ENCODE assay signal across 28 cellular contexts in the genomic region with DNA sequence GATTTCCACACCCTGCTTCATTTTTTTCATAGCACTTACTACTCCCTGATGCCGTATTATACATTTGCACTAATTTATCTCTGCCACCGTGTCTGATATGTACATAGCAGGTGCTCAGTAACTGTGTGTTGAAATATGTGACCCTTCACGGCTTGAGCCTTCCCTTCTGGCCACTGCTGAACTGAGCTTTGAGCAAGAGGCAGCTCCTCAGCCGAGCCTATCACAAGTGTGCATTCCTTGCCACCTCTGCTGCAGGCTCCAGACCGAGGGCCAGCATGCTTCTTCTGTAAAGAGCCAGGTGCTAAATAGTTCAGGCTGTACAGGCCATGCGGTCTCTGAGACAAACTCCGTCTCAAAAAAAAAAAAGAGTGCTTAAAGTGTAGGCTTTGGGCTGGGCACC. TPM values are rescaled to one million over a fixed set of nuclear protein-coding genes. Genes with fewer than 3 reads are reported as not detected.
DNase-seq lines count a peak whose midpoint lies in the region; ATAC-seq and TF ChIP-seq lines count a peak whose summit lies in the region.
"Had no signal": no experiment of that assay in that cellular context is flagged by ENCODE, and none has a peak within 500 bp of the region (broad histone marks: within the 10 kb centered on the region; RNA-seq: fewer than 3 reads in every experiment).

No MANE protein-coding gene starts in this region.

- H3K4me1 Mint-ChIP-seq in activated T-helper 1 cell treated with anti-CD3 and anti-CD28 coated beads, Interleukin-12 subunit alpha, Interleukin-12 subunit beta, Interleukin-2, Interleukin-4 antibody, amounts not matched to agents 30 ng/mL and 10 ng/mL and 1 ng/mL, durations not matched to agents 14 hours and 24 hours and 36 hours (ENCODE audit: low read depth): peaks cover 18% of the 10 kb centered on the region
- H3K4me1 Mint-ChIP-seq in nephron (peaks cover 55% of the 10 kb centered on the region), type B pancreatic cell (ENCODE audit: unreplicated experiment) (peaks cover 17% of the 10 kb centered on the region)

- H3K27me3 Mint-ChIP-seq in activated T-helper 1 cell treated with anti-CD3 and anti-CD28 coated beads, Interleukin-12 subunit alpha, Interleukin-12 subunit beta, Interleukin-2, Interleukin-4 antibody, amounts not matched to agents 30 ng/mL and 10 ng/mL and 1 ng/mL, durations not matched to agents 14 hours and 24 hours and 36 hours (ENCODE audit: insufficient read depth): no peaks in the 10 kb centered on the region
- H3K27me3 Mint-ChIP-seq in nephron (ENCODE audit: low read depth) (no peaks in the 10 kb centered on the region), type B pancreatic cell (no peaks in the 10 kb centered on the region)
- H3K27me3 Mint-ChIP-seq: naive thymus-derived CD4-positive, alpha-beta T cell; T-helper 17 cell had no signal

- peak; percentile 12 for ATAC-seq in left ventricle myocardium superior
- no peak for ATAC-seq in HG03342 (IDR thresholded peaks at IDR 0.05; ENCODE audit: unreplicated experiment)
- ATAC-seq in HG02678 (IDR thresholded peaks at IDR 0.05; ENCODE audit: unreplicated experiment): no peak
- ATAC-seq: activated T-cell treated with anti-CD3 and anti-CD28 coated beads, Interleukin-2, amount 50 U/mL, for 72 hours; body of pancreas; gastroesophageal sphincter; HepG2; naive thymus-derived CD4-positive, alpha-beta T cell; PC-3; SK-N-SH treated with all-trans-retinoic acid at 6 μM for 48 hours; T-helper 17 cell had no signal

- H3K36me3 Mint-ChIP-seq in activated T-helper 1 cell treated with anti-CD3 and anti-CD28 coated beads, Interleukin-12 subunit alpha, Interleukin-12 subunit beta, Interleukin-2, Interleukin-4 antibody, amounts not matched to agents 30 ng/mL and 10 ng/mL and 1 ng/mL, durations not matched to agents 14 hours and 24 hours and 36 hours (ENCODE audit: low read depth): peaks cover 16% of the 10 kb centered on the region
- H3K36me3 Mint-ChIP-seq in nephron (ENCODE audit: low read depth): peaks cover 8% of the 10 kb centered on the region
- H3K36me3 Mint-ChIP-seq in type B pancreatic cell: peaks cover 3% of the 10 kb centered on the region

- TF ChIP-seq CTCF in nephron (IDR thresholded peaks at IDR 0.05; ENCODE audit: unreplicated experiment in 3 of 3): no peak
- TF ChIP-seq CTCF in type B pancreatic cell (conservative IDR thresholded peaks at IDR 0.05): no peak

- H3K9me3 Mint-ChIP-seq in activated T-helper 1 cell treated with anti-CD3 and anti-CD28 coated beads, Interleukin-12 subunit alpha, Interleukin-12 subunit beta, Interleukin-2, Interleukin-4 antibody, amounts not matched to agents 30 ng/mL and 10 ng/mL and 1 ng/mL, durations not matched to agents 14 hours and 24 hours and 36 hours: no peaks in the 10 kb centered on the region
- H3K9me3 Mint-ChIP-seq in nephron: no peaks in the 10 kb centered on the region
- no peaks in the 10 kb centered on the region for H3K9me3 Mint-ChIP-seq in type B pancreatic cell
- H3K9me3 Mint-ChIP-seq: activated T-cell treated with anti-CD3 and anti-CD28 coated beads, Interleukin-2, amount 50 U/mL, for 72 hours had no signal

- no peak for DNase-seq in activated T-helper 1 cell treated with anti-CD3 and anti-CD28 coated beads, Interleukin-12 subunit alpha, Interleukin-12 subunit beta, Interleukin-2, Interleukin-4 antibody, amounts not matched to agents 30 ng/mL and 10 ng/mL and 1 ng/mL, durations not matched to agents 14 hours and 24 hours and 36 hours (ENCODE audit: low spot score)
- DNase-seq in left ventricle myocardium superior (no peak), type B pancreatic cell (ENCODE audit: extremely low spot score, unreplicated experiment) (no peak), COLO829 (ENCODE audit: low spot score) (no peak)
- DNase-seq: activated CD4-positive, alpha-beta T cell treated with anti-CD3 and anti-CD28 coated beads, Interleukin-2, amount 50 U/mL, for 4 hours; activated naive CD4-positive, alpha-beta T cell treated with Interleukin-2 at 50 U/mL for 16 hours; activated T-cell treated with anti-CD3 and anti-CD28 coated beads, Interleukin-2, amount 50 U/mL, for 72 hours; adrenal gland; body of pancreas; COR-L47; hypothalamus; naive thymus-derived CD4-positive, alpha-beta T cell; NCI-H2029; NCI-H524 treated with DMSO at 0.1 percent for 48 hours; PC-3; stimulated activated naive CD4-positive, alpha-beta T cell; T-helper 17 cell; testis had no signal

- H3K27ac Mint-ChIP-seq in activated T-helper 1 cell treated with anti-CD3 and anti-CD28 coated beads, Interleukin-12 subunit alpha, Interleukin-12 subunit beta, Interleukin-2, Interleukin-4 antibody, amounts not matched to agents 30 ng/mL and 10 ng/mL and 1 ng/mL, durations not matched to agents 14 hours and 24 hours and 36 hours: peak overlapping the region; percentile 16
- H3K27ac Mint-ChIP-seq in nephron (peak overlapping the region; percentile 81 to 92 (median 82)), type B pancreatic cell (peak overlapping the region; percentile 30)
- H3K27ac Mint-ChIP-seq: activated T-cell treated with anti-CD3 and anti-CD28 coated beads, Interleukin-2, amount 50 U/mL, for 72 hours had no signal

- intact Hi-C loops in activated T-helper 1 cell treated with anti-CD3 and anti-CD28 coated beads, Interleukin-12 subunit alpha, Interleukin-12 subunit beta, Interleukin-2, Interleukin-4 antibody, amounts not matched to agents 30 ng/mL and 10 ng/mL and 1 ng/mL, durations not matched to agents 14 hours and 24 hours and 36 hours (cut with micrococcal nuclease): no loop called here
- intact Hi-C loops in left ventricle myocardium superior (cut with micrococcal nuclease): no loop called here

- H3K4me3 Mint-ChIP-seq in activated T-helper 1 cell treated with anti-CD3 and anti-CD28 coated beads, Interleukin-12 subunit alpha, Interleukin-12 subunit beta, Interleukin-2, Interleukin-4 antibody, amounts not matched to agents 30 ng/mL and 10 ng/mL and 1 ng/mL, durations not matched to agents 14 hours and 24 hours and 36 hours: no peak overlapping the region
- H3K4me3 Mint-ChIP-seq in nephron: peak overlapping the region in 2 of 3 experiments; percentile 20 to 22
- no peak overlapping the region for H3K4me3 Mint-ChIP-seq in type B pancreatic cell
- H3K4me3 Mint-ChIP-seq: activated T-cell treated with anti-CD3 and anti-CD28 coated beads, Interleukin-2, amount 50 U/mL, for 72 hours; naive thymus-derived CD4-positive, alpha-beta T cell; T-helper 17 cell had no signal

RNA-seq across cellular contexts. Expression of a gene that starts 22.6 kb away (rescaled TPM):
- total RNA-seq in activated T-helper 1 cell treated with anti-CD3 and anti-CD28 coated beads, Interleukin-12 subunit alpha, Interleukin-12 subunit beta, Interleukin-2, Interleukin-4 antibody, amounts not matched to agents 30 ng/mL and 10 ng/mL and 1 ng/mL, durations not matched to agents 14 hours and 24 hours and 36 hours: 65.5 and 66.2 TPM in 2 replicates
- total RNA-seq in left ventricle myocardium superior (95.2 TPM), type B pancreatic cell (ENCODE audit: low replicate concordance) (54.9 and 57.5 TPM in 2 replicates)

RNA-seq across cellular contexts. Expression of a gene that starts 29.3 kb away (rescaled TPM):
- total RNA-seq in activated T-helper 1 cell treated with anti-CD3 and anti-CD28 coated beads, Interleukin-12 subunit alpha, Interleukin-12 subunit beta, Interleukin-2, Interleukin-4 antibody, amounts not matched to agents 30 ng/mL and 10 ng/mL and 1 ng/mL, durations not matched to agents 14 hours and 24 hours and 36 hours: 1.1 and 1.8 TPM in 2 replicates
- total RNA-seq in left ventricle myocardium superior (52.8 TPM), type B pancreatic cell (ENCODE audit: low replicate concordance) (2.4 and 3.8 TPM in 2 replicates)

RNA-seq across cellular contexts. Expression of a gene that starts 35.5 kb away (rescaled TPM):
- not detected in 2 replicates for total RNA-seq in activated T-helper 1 cell treated with anti-CD3 and anti-CD28 coated beads, Interleukin-12 subunit alpha, Interleukin-12 subunit beta, Interleukin-2, Interleukin-4 antibody, amounts not matched to agents 30 ng/mL and 10 ng/mL and 1 ng/mL, durations not matched to agents 14 hours and 24 hours and 36 hours
- total RNA-seq in left ventricle myocardium superior: not detected
- 1.1 TPM in 2 replicates for total RNA-seq in type B pancreatic cell (ENCODE audit: low replicate concordance)
- total RNA-seq: body of pancreas; endothelial cell of umbilical vein; fibroblast of lung; gastroesophageal sphincter; naive thymus-derived CD4-positive, alpha-beta T cell; omental fat pad; PC-3; smooth muscle cell; T-helper 17 cell; testis had no signal

RNA-seq across cellular contexts. Expression of a gene that starts 51.8 kb away (rescaled TPM):
- not detected in 2 replicates for total RNA-seq in activated T-helper 1 cell treated with anti-CD3 and anti-CD28 coated beads, Interleukin-12 subunit alpha, Interleukin-12 subunit beta, Interleukin-2, Interleukin-4 antibody, amounts not matched to agents 30 ng/mL and 10 ng/mL and 1 ng/mL, durations not matched to agents 14 hours and 24 hours and 36 hours
- total RNA-seq in left ventricle myocardium superior (100 TPM), type B pancreatic cell (ENCODE audit: low replicate concordance) (78.3 and 182 TPM in 2 replicates)
- total RNA-seq: activated T-cell treated with anti-CD3 and anti-CD28 coated beads, Interleukin-2, amount 50 U/mL, for 72 hours had no signal

Comparison
In these comparisons a context has a peak if more than half of its experiments do, and no peak if none do; other contexts are left out.
1. H3K27ac Mint-ChIP-seq: peak in every context shown above with its lines; median percentile 82 in nephron; 30 in type B pancreatic cell; 16 in activated T-helper 1 cell treated with anti-CD3 and anti-CD28 coated beads, Interleukin-12 subunit alpha, Interleukin-12 subunit beta, Interleukin-2, Interleukin-4 antibody, amounts not matched to agents 30 ng/mL and 10 ng/mL and 1 ng/mL, durations not matched to agents 14 hours and 24 hours and 36 hours.
2. H3K4me3 Mint-ChIP-seq: peak in nephron (2 of 3); none in activated T-helper 1 cell treated with anti-CD3 and anti-CD28 coated beads, Interleukin-12 subunit alpha, Interleukin-12 subunit beta, Interleukin-2, Interleukin-4 antibody, amounts not matched to agents 30 ng/mL and 10 ng/mL and 1 ng/mL, durations not matched to agents 14 hours and 24 hours and 36 hours (single experiment) and type B pancreatic cell (single experiment).
3. RNA of a gene that starts 29.3 kb away (total RNA-seq): 52.8 TPM in left ventricle myocardium superior (single experiment); 2.4 to 3.8 TPM in type B pancreatic cell and 1.1 to 1.8 TPM in activated T-helper 1 cell treated with anti-CD3 and anti-CD28 coated beads, Interleukin-12 subunit alpha, Interleukin-12 subunit beta, Interleukin-2, Interleukin-4 antibody, amounts not matched to agents 30 ng/mL and 10 ng/mL and 1 ng/mL, durations not matched to agents 14 hours and 24 hours and 36 hours; every median in the first group is over 10 times any median in the second.